31 cellular contexts compared by ENCODE assay signal in the genomic region with DNA sequence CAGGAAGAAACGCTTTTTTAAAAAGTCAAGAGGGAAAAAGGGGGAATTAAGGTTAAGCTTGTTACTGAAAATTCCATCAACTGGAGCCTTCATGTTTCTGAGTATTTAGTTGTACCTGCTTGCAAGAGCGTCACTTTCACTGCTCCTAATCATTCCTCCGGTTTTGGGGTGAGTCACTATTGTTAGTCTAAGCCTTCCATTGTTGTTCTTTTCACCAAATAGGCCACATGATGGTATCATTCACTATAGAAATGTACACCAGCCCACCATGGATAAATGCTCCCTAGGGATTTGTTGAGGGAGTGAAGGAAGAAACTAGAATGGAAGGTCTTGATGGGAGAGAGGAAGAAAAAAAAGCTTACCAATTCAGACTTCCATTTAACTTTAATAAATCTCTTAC. TPM values are rescaled to one million over a fixed set of nuclear protein-coding genes. Genes with fewer than 3 reads are reported as not detected.
"Had no signal": no experiment of that assay in that cellular context is flagged by ENCODE, and none has a peak within 500 bp of the region (broad histone marks: within the 10 kb centered on the region; RNA-seq: fewer than 3 reads in every experiment).

No MANE protein-coding gene starts in this region.

- DNase-seq: activated B cell treated with CpG ODN at 0.5 μM for 24 hours; activated CD4-positive, alpha-beta T cell treated with anti-CD3 and anti-CD28 coated beads for 36 hours; activated CD4-positive, alpha-beta T cell treated with anti-CD3 and anti-CD28 coated beads, Interleukin-2, amount 50 U/mL, for 4 hours; activated CD8-positive, alpha-beta memory T cell treated with anti-CD3 and anti-CD28 coated beads, Interleukin-2, amount 50 U/mL, for 48 hours; activated naive CD4-positive, alpha-beta T cell treated with Interleukin-2 at 50 U/mL for 16 hours; activated naive CD8-positive, alpha-beta T cell treated with anti-CD3 and anti-CD28 coated beads for 36 hours; activated T-cell treated with anti-CD3 and anti-CD28 coated beads, Interleukin-2, amount 50 U/mL, for 4 hours; cortex of kidney; endodermal cell; foreskin melanocyte; glutamatergic neuron; immature natural killer cell; kidney glomerular epithelial cell; left ventricle myocardium inferior; occipital lobe; posterior cingulate gyrus; small intestine; stimulated activated CD4-positive, alpha-beta T cell treated with anti-CD3 and anti-CD28 coated beads, Interleukin-2, amount 100 ng/mL, for 24 hours; T-helper 9 cell; trophoblast cell; uterus had no signal

- H3K9me3 ChIP-seq: left ventricle myocardium inferior, uterus had no signal

- H3K4me1 Mint-ChIP-seq: activated B cell treated with CpG ODN at 0.5 μM for 24 hours; activated CD4-positive, alpha-beta T cell treated with anti-CD3 and anti-CD28 coated beads for 36 hours; activated naive CD8-positive, alpha-beta T cell treated with anti-CD3 and anti-CD28 coated beads for 36 hours; immature natural killer cell had no signal

- H3K27ac Mint-ChIP-seq: activated B cell treated with CpG ODN at 0.5 μM for 24 hours; activated CD4-positive, alpha-beta T cell treated with anti-CD3 and anti-CD28 coated beads for 36 hours; activated naive CD8-positive, alpha-beta T cell treated with anti-CD3 and anti-CD28 coated beads for 36 hours; endodermal cell; immature natural killer cell; mesothelial cell of epicardium; natural killer cell treated with Interleukin-12 subunit alpha and Interleukin-12 subunit beta and Interleukin-15 and Interleukin-18, amount 100 ng/mL, for 72 hours; stimulated activated effector memory CD8-positive, alpha-beta T cell treated with anti-CD3 and anti-CD28 coated beads, Interleukin-12 subunit alpha, Interleukin-12 subunit beta, amount 100 ng/mL, for 72 hours had no signal

- H2AFZ ChIP-seq: hepatocyte had no signal

- H3K27me3 ChIP-seq: cardiac muscle cell, hepatocyte, uterus had no signal

- H3K79me2 ChIP-seq: hepatocyte had no signal

- H3K4me1 ChIP-seq: uterus had no signal

- H3K4me3 ChIP-seq: cardiac muscle cell, hepatocyte, left ventricle myocardium inferior, uterus had no signal

- H3K4me3 Mint-ChIP-seq: activated B cell treated with CpG ODN at 0.5 μM for 24 hours; activated CD4-positive, alpha-beta T cell treated with anti-CD3 and anti-CD28 coated beads for 36 hours; activated naive CD8-positive, alpha-beta T cell treated with anti-CD3 and anti-CD28 coated beads for 36 hours; activated T-cell treated with anti-CD3 and anti-CD28 coated beads, Interleukin-2, amount 50 U/mL, for 4 hours; endodermal cell; immature natural killer cell; mesothelial cell of epicardium; natural killer cell treated with Interleukin-12 subunit alpha and Interleukin-12 subunit beta and Interleukin-15 and Interleukin-18, amount 100 ng/mL, for 72 hours; stimulated activated effector memory CD8-positive, alpha-beta T cell treated with anti-CD3 and anti-CD28 coated beads, Interleukin-12 subunit alpha, Interleukin-12 subunit beta, amount 100 ng/mL, for 72 hours had no signal

- H3K36me3 Mint-ChIP-seq: activated naive CD8-positive, alpha-beta T cell treated with anti-CD3 and anti-CD28 coated beads for 36 hours; immature natural killer cell; natural killer cell treated with Interleukin-12 subunit alpha and Interleukin-12 subunit beta and Interleukin-15 and Interleukin-18, amount 100 ng/mL, for 72 hours; stimulated activated effector memory CD8-positive, alpha-beta T cell treated with anti-CD3 and anti-CD28 coated beads, Interleukin-12 subunit alpha, Interleukin-12 subunit beta, amount 100 ng/mL, for 72 hours had no signal

- FAIRE-seq: small intestine had no signal

- ATAC-seq: activated CD4-positive, alpha-beta T cell treated with anti-CD3 and anti-CD28 coated beads for 36 hours; activated T-cell treated with anti-CD3 and anti-CD28 coated beads, Interleukin-2, amount 50 U/mL, for 4 hours; natural killer cell treated with Interleukin-12 subunit alpha and Interleukin-12 subunit beta and Interleukin-15 and Interleukin-18, amount 100 ng/mL, for 72 hours; sciatic nerve; stimulated activated effector memory CD8-positive, alpha-beta T cell treated with anti-CD3 and anti-CD28 coated beads, Interleukin-12 subunit alpha, Interleukin-12 subunit beta, amount 100 ng/mL, for 72 hours had no signal

- H3K9me3 Mint-ChIP-seq: activated B cell treated with CpG ODN at 0.5 μM for 24 hours; activated naive CD8-positive, alpha-beta T cell treated with anti-CD3 and anti-CD28 coated beads for 36 hours; activated T-cell treated with anti-CD3 and anti-CD28 coated beads, Interleukin-2, amount 50 U/mL, for 4 hours; immature natural killer cell; natural killer cell treated with Interleukin-12 subunit alpha and Interleukin-12 subunit beta and Interleukin-15 and Interleukin-18, amount 100 ng/mL, for 72 hours; stimulated activated effector memory CD8-positive, alpha-beta T cell treated with anti-CD3 and anti-CD28 coated beads, Interleukin-12 subunit alpha, Interleukin-12 subunit beta, amount 100 ng/mL, for 72 hours had no signal

- H3K27ac ChIP-seq: cardiac muscle cell, hepatocyte, left ventricle myocardium inferior, uterus had no signal

- H3K36me3 ChIP-seq: cardiac muscle cell, left ventricle myocardium inferior, uterus had no signal

- H3K4me2 ChIP-seq: hepatocyte had no signal

RNA-seq across cellular contexts. Expression of a gene that starts 3.0 kb away (rescaled TPM):
- total RNA-seq: activated B cell treated with CpG ODN at 0.5 μM for 24 hours, cardiac muscle cell, endodermal cell, epithelial cell of proximal tubule, hepatocyte, left ventricle myocardium inferior, lung microvascular endothelial cell, mesothelial cell of epicardium, occipital lobe, sciatic nerve, temporal lobe, uterus had no signal
- polyA plus RNA-seq: cardiac muscle cell, hepatocyte, immature natural killer cell, small intestine had no signal

RNA-seq across cellular contexts. Expression of a gene that starts 24.8 kb away (rescaled TPM):
- total RNA-seq: activated B cell treated with CpG ODN at 0.5 μM for 24 hours, cardiac muscle cell, cerebellum, endodermal cell, epithelial cell of proximal tubule, hepatocyte, left ventricle myocardium inferior, lung microvascular endothelial cell, mesothelial cell of epicardium, occipital lobe, sciatic nerve, temporal lobe, uterus had no signal
- polyA plus RNA-seq: cardiac muscle cell, hepatocyte, immature natural killer cell, small intestine had no signal
